ENCODE assay signal across 23 cellular contexts in genomic region chr7:1894313-1894900, GRCh38.
"Had no signal": no experiment of that assay in that cellular context is flagged by ENCODE, and none has a peak within 500 bp of the region (broad histone marks: within the 10 kb centered on the region; RNA-seq: fewer than 3 reads in every experiment).

No MANE protein-coding gene starts in this region.

- H3K27me3 ChIP-seq: ovary, right lobe of liver had no signal

- H3K27ac Mint-ChIP-seq: activated B cell treated with CpG ODN at 0.5 μM for 24 hours; activated CD4-positive, alpha-beta memory T cell treated with anti-CD3 and anti-CD28 coated beads for 36 hours; activated naive CD4-positive, alpha-beta T cell treated with anti-CD3 and anti-CD28 coated beads for 36 hours; activated naive CD8-positive, alpha-beta T cell treated with anti-CD3 and anti-CD28 coated beads, Interleukin-2, amount 50 U/mL, for 24 hours; activated T-helper 2 cell treated with anti-CD3 and anti-CD28 coated beads, Interferon-gamma antibody, Interleukin-2, Interleukin-4, amounts not matched to agents 10 μg/mL and 5 μg/mL and 100 μg/mL, durations not matched to agents 14 hours and 24 hours and 36 hours; T-helper 2 cell treated with Interferon-gamma antibody and Interleukin-4, amounts not matched to agents 5 μg/mL and 100 μg/mL, for 36 hours had no signal

- H3K4me1 Mint-ChIP-seq: activated B cell treated with CpG ODN at 0.5 μM for 24 hours, neural crest cell had no signal

- H3K36me3 Mint-ChIP-seq: activated CD4-positive, alpha-beta memory T cell treated with anti-CD3 and anti-CD28 coated beads for 36 hours had no signal

- H3K4me3 Mint-ChIP-seq: activated B cell treated with CpG ODN at 0.5 μM for 24 hours; activated CD4-positive, alpha-beta memory T cell treated with anti-CD3 and anti-CD28 coated beads for 36 hours; activated naive CD4-positive, alpha-beta T cell treated with anti-CD3 and anti-CD28 coated beads for 36 hours; activated naive CD8-positive, alpha-beta T cell treated with anti-CD3 and anti-CD28 coated beads, Interleukin-2, amount 50 U/mL, for 24 hours; brain; neural crest cell; T-helper 2 cell treated with Interferon-gamma antibody and Interleukin-4, amounts not matched to agents 5 μg/mL and 100 μg/mL, for 36 hours had no signal

- DNase-seq: activated B cell treated with CpG ODN at 0.5 μM for 24 hours; activated CD4-positive, alpha-beta memory T cell treated with anti-CD3 and anti-CD28 coated beads for 36 hours; activated CD4-positive, alpha-beta T cell treated with anti-CD3 and anti-CD28 coated beads for 4 hours; activated naive CD4-positive, alpha-beta T cell treated with anti-CD3 and anti-CD28 coated beads for 36 hours; activated naive CD8-positive, alpha-beta T cell treated with anti-CD3 and anti-CD28 coated beads, Interleukin-2, amount 50 U/mL, for 24 hours; activated T-cell treated with anti-CD3 and anti-CD28 coated beads, Interleukin-2, amount 50 U/mL, for 1 hour; anterior cingulate cortex; central memory CD4-positive, alpha-beta T cell; erythroblast; foreskin melanocyte; hypothalamus; islet precursor cell; lower lobe of right lung; ovary; right lobe of liver; small intestine; stimulated activated CD4-positive, alpha-beta T cell treated with anti-CD3 and anti-CD28 coated beads, Interleukin-4, amount 100 ng/mL, for 1 hour had no signal

- H3K9me3 Mint-ChIP-seq: activated B cell treated with CpG ODN at 0.5 μM for 24 hours; activated CD4-positive, alpha-beta memory T cell treated with anti-CD3 and anti-CD28 coated beads for 36 hours; activated naive CD4-positive, alpha-beta T cell treated with anti-CD3 and anti-CD28 coated beads for 36 hours; activated naive CD8-positive, alpha-beta T cell treated with anti-CD3 and anti-CD28 coated beads, Interleukin-2, amount 50 U/mL, for 24 hours; activated T-helper 2 cell treated with anti-CD3 and anti-CD28 coated beads, Interferon-gamma antibody, Interleukin-2, Interleukin-4, amounts not matched to agents 10 μg/mL and 5 μg/mL and 100 μg/mL, durations not matched to agents 14 hours and 24 hours and 36 hours; brain; neural crest cell; T-helper 2 cell treated with Interferon-gamma antibody and Interleukin-4, amounts not matched to agents 5 μg/mL and 100 μg/mL, for 36 hours had no signal

- H3K36me3 ChIP-seq: ovary, right lobe of liver had no signal

- ATAC-seq: activated naive CD8-positive, alpha-beta T cell treated with anti-CD3 and anti-CD28 coated beads, Interleukin-2, amount 50 U/mL, for 24 hours; lower lobe of right lung; right lobe of liver had no signal

- H3K27me3 Mint-ChIP-seq: activated B cell treated with CpG ODN at 0.5 μM for 24 hours; activated CD4-positive, alpha-beta memory T cell treated with anti-CD3 and anti-CD28 coated beads for 36 hours; activated naive CD8-positive, alpha-beta T cell treated with anti-CD3 and anti-CD28 coated beads, Interleukin-2, amount 50 U/mL, for 24 hours; brain had no signal

- H3K4me3 ChIP-seq: coronary artery, lower lobe of right lung, ovary, psoas muscle, right lobe of liver had no signal

- H3K4me1 ChIP-seq: lower lobe of right lung had no signal

- H3K27ac ChIP-seq: coronary artery, lower lobe of right lung, ovary had no signal

- H3K9me3 ChIP-seq: lower lobe of right lung, ovary, psoas muscle, right lobe of liver had no signal
